Comparison of ENCODE assay signal across 8 cellular contexts in the genomic region with DNA sequence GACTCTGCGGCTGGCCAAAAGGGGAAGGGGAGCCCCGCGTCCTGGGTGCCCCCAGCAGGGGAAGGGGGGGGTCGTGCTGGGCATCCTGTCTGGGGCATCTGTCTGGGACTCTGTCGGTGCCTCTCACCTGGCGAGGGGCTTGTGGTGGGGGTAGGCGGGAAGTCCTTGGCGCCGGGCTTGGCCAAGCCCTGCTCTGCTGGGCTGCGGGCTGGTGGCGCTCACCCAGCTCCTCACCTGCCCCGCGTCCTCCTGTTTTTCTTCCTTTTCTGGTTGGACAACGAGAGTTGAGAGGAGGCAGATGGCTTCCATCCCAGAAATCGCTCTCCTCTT.
DNase-seq lines count a peak whose midpoint lies in the region; ATAC-seq and TF ChIP-seq lines count a peak whose summit lies in the region.
"Not testable (repeated sequence)": the region's sequence is repeated elsewhere in the genome, so short reads cannot be mapped to it uniquely, and the experiment has no call there.

No MANE protein-coding gene starts in this region.

- H3K9me3 ChIP-seq in CD4-positive, CD25-positive, alpha-beta regulatory T cell (ENCODE audit: control insufficient read depth in 2 of 2, low read length in 2 of 2); lower lobe of right lung; stomach: not testable (repeated sequence)

- not testable (repeated sequence) for H3K27ac Mint-ChIP-seq in CD4-positive, CD25-positive, alpha-beta regulatory T cell; activated CD4-positive, alpha-beta T cell treated with anti-CD3 and anti-CD28 coated beads, Interleukin-2, amount 10 ng/mL, durations not matched to agents 7 days and 5 days; brain; osteocyte (ENCODE audit: unreplicated experiment)

- POLR2A ChIA-PET in activated CD4-positive, alpha-beta T cell treated with anti-CD3 and anti-CD28 coated beads, Interleukin-2, amount 10 ng/mL, durations not matched to agents 7 days and 5 days (lab: Charles Lee): not testable (repeated sequence)

- not testable (repeated sequence) for H3K4me3 ChIP-seq in CD4-positive, CD25-positive, alpha-beta regulatory T cell (ENCODE audit: low read depth, low read length)
- peak overlapping the region; percentile 71 for H3K4me3 ChIP-seq in Jurkat, Clone E6-1 (ENCODE audit: low read length)
- H3K4me3 ChIP-seq in lower lobe of right lung: peak overlapping the region; percentile 60
- H3K4me3 ChIP-seq in stomach: peak overlapping the region; percentile 56 to 69 (median 64)

- not testable (repeated sequence) for DNase-seq in CD4-positive, CD25-positive, alpha-beta regulatory T cell; Jurkat, Clone E6-1 (ENCODE audit: low read depth, low spot score); activated CD4-positive, alpha-beta T cell treated with anti-CD3 and anti-CD28 coated beads, Interleukin-2, amount 10 ng/mL, durations not matched to agents 7 days and 5 days; lower lobe of right lung; osteocyte (ENCODE audit: extremely low spot score, unreplicated experiment); stomach
- DNase-seq in globus pallidus (ENCODE audit: low spot score): peak; percentile 1

- H3K4me3 Mint-ChIP-seq in CD4-positive, CD25-positive, alpha-beta regulatory T cell: peak overlapping the region in 3 of 4 donors; percentile 65 to 81 (median 69)
- peak overlapping the region; percentile 48 for H3K4me3 Mint-ChIP-seq in activated CD4-positive, alpha-beta T cell treated with anti-CD3 and anti-CD28 coated beads, Interleukin-2, amount 10 ng/mL, durations not matched to agents 7 days and 5 days
- peak overlapping the region; percentile 78 to 84 (median 83) for H3K4me3 Mint-ChIP-seq in brain
- H3K4me3 Mint-ChIP-seq in osteocyte (ENCODE audit: unreplicated experiment): peak overlapping the region; percentile 66

- H3K36me3 Mint-ChIP-seq in CD4-positive, CD25-positive, alpha-beta regulatory T cell; activated CD4-positive, alpha-beta T cell treated with anti-CD3 and anti-CD28 coated beads, Interleukin-2, amount 10 ng/mL, durations not matched to agents 7 days and 5 days (ENCODE audit: low read depth); brain; osteocyte (ENCODE audit: unreplicated experiment): not testable (repeated sequence)

- intact Hi-C loops in lower lobe of right lung (cut with DNase I); stomach (cut with DNase I; ENCODE audit: low total_unique reads): not testable (repeated sequence)

- not testable (repeated sequence) for H3K4me1 ChIP-seq in CD4-positive, CD25-positive, alpha-beta regulatory T cell (ENCODE audit: control insufficient read depth, insufficient read depth, low read length, poor library complexity, severe bottlenecking); lower lobe of right lung
- H3K4me1 ChIP-seq in stomach: peaks cover 0 to 14% (median 12%) of the 10 kb centered on the region in 4 donors

- TF ChIP-seq CTCF in brain (conservative IDR thresholded peaks at IDR 0.05); lower lobe of right lung (IDR thresholded peaks at IDR 0.05); osteocyte (IDR thresholded peaks at IDR 0.05); stomach (IDR thresholded peaks at IDR 0.05): not testable (repeated sequence)

- TF ChIP-seq EP300 in stomach (IDR thresholded peaks at IDR 0.05): not testable (repeated sequence)

- TF ChIP-seq POLR2A in stomach (IDR thresholded peaks at IDR 0.05): not testable (repeated sequence)

- H3K36me3 ChIP-seq in CD4-positive, CD25-positive, alpha-beta regulatory T cell (ENCODE audit: control insufficient read depth, insufficient read depth, low read length); lower lobe of right lung; stomach: not testable (repeated sequence)

- peaks cover 0 to 13% (median 3%) of the 10 kb centered on the region in 4 donors for H3K4me1 Mint-ChIP-seq in CD4-positive, CD25-positive, alpha-beta regulatory T cell
- H3K4me1 Mint-ChIP-seq in activated CD4-positive, alpha-beta T cell treated with anti-CD3 and anti-CD28 coated beads, Interleukin-2, amount 10 ng/mL, durations not matched to agents 7 days and 5 days; osteocyte (ENCODE audit: unreplicated experiment): not testable (repeated sequence)
- H3K4me1 Mint-ChIP-seq in brain: peaks cover 15% of the 10 kb centered on the region

- H3K27ac ChIP-seq in CD4-positive, CD25-positive, alpha-beta regulatory T cell (ENCODE audit: insufficient read depth, low read length, poor library complexity, severe bottlenecking); lower lobe of right lung: not testable (repeated sequence)
- H3K27ac ChIP-seq in stomach: peak overlapping the region in 2 of 5 donors; percentile 68 to 78

- CTCF ChIA-PET in activated CD4-positive, alpha-beta T cell treated with anti-CD3 and anti-CD28 coated beads, Interleukin-2, amount 10 ng/mL, durations not matched to agents 7 days and 5 days (lab: Charles Lee): not testable (repeated sequence)

- H3K9me3 Mint-ChIP-seq in CD4-positive, CD25-positive, alpha-beta regulatory T cell; activated CD4-positive, alpha-beta T cell treated with anti-CD3 and anti-CD28 coated beads, Interleukin-2, amount 10 ng/mL, durations not matched to agents 7 days and 5 days; brain; osteocyte (ENCODE audit: unreplicated experiment): not testable (repeated sequence)

- WGBS in stomach, 5 donors: 5 to 14% (median 9%) methylated on average over 10 to 15 of the region's 15 CpGs

- H3K27me3 ChIP-seq in CD4-positive, CD25-positive, alpha-beta regulatory T cell (ENCODE audit: control insufficient read depth, insufficient read depth, low read length); lower lobe of right lung (ENCODE audit: low read depth): not testable (repeated sequence)
- H3K27me3 ChIP-seq in stomach: peaks cover 0 to 56% (median 0%) of the 10 kb centered on the region in 3 donors

- H3K27me3 Mint-ChIP-seq in CD4-positive, CD25-positive, alpha-beta regulatory T cell: peaks cover 26% of the 10 kb centered on the region
- H3K27me3 Mint-ChIP-seq in activated CD4-positive, alpha-beta T cell treated with anti-CD3 and anti-CD28 coated beads, Interleukin-2, amount 10 ng/mL, durations not matched to agents 7 days and 5 days: peaks cover 24% of the 10 kb centered on the region
- H3K27me3 Mint-ChIP-seq in brain (peaks cover 28% of the 10 kb centered on the region), osteocyte (ENCODE audit: unreplicated experiment) (peaks cover 10% of the 10 kb centered on the region)

- ATAC-seq in CD4-positive, CD25-positive, alpha-beta regulatory T cell (ENCODE audit: low read depth in 2 of 2); lower lobe of right lung: not testable (repeated sequence)
